ENCODE assay signal across 3 cellular contexts in the genomic region with DNA sequence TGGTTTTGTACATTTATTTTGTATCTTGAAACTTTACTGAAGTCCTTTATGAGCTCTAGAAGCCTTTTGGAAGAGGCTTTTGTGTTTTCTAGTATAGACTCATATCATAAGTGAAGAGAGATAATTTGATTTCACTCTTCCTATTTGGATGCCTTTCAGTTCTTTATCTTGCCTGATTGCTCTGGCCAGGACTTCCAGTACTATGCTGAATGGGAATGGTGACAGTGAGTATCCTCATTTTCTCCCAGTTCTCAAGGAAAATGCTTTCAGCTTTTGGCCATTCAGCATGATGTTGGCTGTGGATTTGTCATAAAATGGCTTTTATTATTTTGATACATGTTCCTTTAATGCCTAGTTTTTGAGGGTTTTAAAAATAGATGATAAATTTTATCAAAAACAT.
"Had no signal": no experiment of that assay in that cellular context is flagged by ENCODE, and none has a peak within 500 bp of the region (broad histone marks: within the 10 kb centered on the region; RNA-seq: fewer than 3 reads in every experiment).

No MANE protein-coding gene starts in this region.

- DNase-seq: GDM1, GF-D8 had no signal

- ATAC-seq: GM12878 had no signal
